1 cellular context compared by ENCODE assay signal in genomic region chr14:87461704-87462103, GRCh38.
TF ChIP-seq lines count a peak whose summit lies in the region.

No MANE protein-coding gene starts in this region.

TF ChIP-seq in H1, 55 proteins besides CTCF, POLR2A, EP300 and RAD21 (continued from another document):
- no peak for TF ChIP-seq CTBP2 (IDR thresholded peaks at IDR 0.05; ENCODE audit: borderline replicate concordance, insufficient read depth, insufficient read length, low read length)
